Comparison of ENCODE assay signal across 24 cellular contexts in genomic region chr16:19911204-19911603, GRCh38. TPM values are rescaled to one million over a fixed set of nuclear protein-coding genes. Genes with fewer than 3 reads are reported as not detected.
DNase-seq lines count a peak whose midpoint lies in the region; ATAC-seq and TF ChIP-seq lines count a peak whose summit lies in the region.
"Had no signal": no experiment of that assay in that cellular context is flagged by ENCODE, and none has a peak within 500 bp of the region (broad histone marks: within the 10 kb centered on the region; RNA-seq: fewer than 3 reads in every experiment).

No MANE protein-coding gene starts in this region.

- H3K36me3 Mint-ChIP-seq in GM23338 (ENCODE audit: low read depth): peaks cover 7% of the 10 kb centered on the region; the same call in 2 of the 3 replicates
- no peaks in the 10 kb centered on the region for H3K36me3 Mint-ChIP-seq in WTC11
- no peaks in the 10 kb centered on the region for H3K36me3 Mint-ChIP-seq in activated CD4-positive, alpha-beta memory T cell treated with anti-CD3 and anti-CD28 coated beads, Interleukin-2, amount 10 ng/mL, durations not matched to agents 7 days and 5 days (ENCODE audit: low read depth)
- H3K36me3 Mint-ChIP-seq: CD14-positive monocyte; CD4-positive, alpha-beta memory T cell; CD4-positive, CD25-positive, alpha-beta regulatory T cell; CD8-positive, alpha-beta memory T cell had no signal

- no peaks in the 10 kb centered on the region for H4K20me1 ChIP-seq in GM23338 (replicated peaks; ENCODE audit: insufficient read depth)
- H4K20me1 ChIP-seq: BLaER1 had no signal

- H3K4me2 ChIP-seq in GM23338: no peak overlapping the region
- H3K4me2 ChIP-seq: BLaER1 had no signal

- CTCF ChIA-PET in WTC11 (lab: Charles Lee): interaction anchor here (0.8 to 1.4 kb wide), 4 partner anchors 11 to 389 kb away, joined by 3 to 6 read pairs (median 4); no protein-coding TSS in a partner anchor
- CTCF ChIA-PET in activated CD4-positive, alpha-beta memory T cell treated with anti-CD3 and anti-CD28 coated beads, Interleukin-2, amount 10 ng/mL, durations not matched to agents 7 days and 5 days (lab: Charles Lee): interaction anchor here (1.0 kb wide), 1 partner anchor 389 kb away, joined by 3 read pairs; no protein-coding TSS in a partner anchor

- H3K27me3 Mint-ChIP-seq in GM23338 (ENCODE audit: insufficient read depth, low read depth, poor library complexity) (peaks cover 13% of the 10 kb centered on the region), WTC11 (ENCODE audit: low read depth) (no peaks in the 10 kb centered on the region; the same call in 1 of the 2 replicates)
- peaks cover 8% of the 10 kb centered on the region for H3K27me3 Mint-ChIP-seq in activated CD4-positive, alpha-beta memory T cell treated with anti-CD3 and anti-CD28 coated beads, Interleukin-2, amount 10 ng/mL, durations not matched to agents 7 days and 5 days

- TF ChIP-seq CTCF in GM23338 (conservative IDR thresholded peaks at IDR 0.05; ENCODE audit: low read depth in 2 of 2) (no peak), WTC11 (IDR thresholded peaks at IDR 0.05) (no peak)

- H3K9me3 Mint-ChIP-seq in GM23338 (peaks cover 7% of the 10 kb centered on the region; the same call in 2 of the 3 replicates), WTC11 (peaks cover 9% of the 10 kb centered on the region)
- H3K9me3 Mint-ChIP-seq in activated CD4-positive, alpha-beta memory T cell treated with anti-CD3 and anti-CD28 coated beads, Interleukin-2, amount 10 ng/mL, durations not matched to agents 7 days and 5 days: no peaks in the 10 kb centered on the region

- 0 out of 2 replicates have a peak overlapping the region, but pooled peaks have one; percentile 32 for H3K27ac ChIP-seq in GM23338 (ENCODE audit: low read depth)
- H3K27ac ChIP-seq: BLaER1 had no signal

- H3K27ac Mint-ChIP-seq in GM23338 (no peak overlapping the region), WTC11 (no peak overlapping the region)
- no peak overlapping the region for H3K27ac Mint-ChIP-seq in activated CD4-positive, alpha-beta memory T cell treated with anti-CD3 and anti-CD28 coated beads, Interleukin-2, amount 10 ng/mL, durations not matched to agents 7 days and 5 days
- H3K27ac Mint-ChIP-seq: CD14-positive monocyte; CD4-positive, CD25-positive, alpha-beta regulatory T cell had no signal

- peak overlapping the region; percentile 52; the same call in 1 of the 2 replicates for H2AFZ ChIP-seq in GM23338

- H3F3A ChIP-seq in GM23338 (replicated peaks; ENCODE audit: low read depth): no peaks in the 10 kb centered on the region

- H3K4me3 Mint-ChIP-seq in GM23338 (no peak overlapping the region), WTC11 (no peak overlapping the region)
- no peak overlapping the region for H3K4me3 Mint-ChIP-seq in activated CD4-positive, alpha-beta memory T cell treated with anti-CD3 and anti-CD28 coated beads, Interleukin-2, amount 10 ng/mL, durations not matched to agents 7 days and 5 days
- H3K4me3 Mint-ChIP-seq: CD14-positive monocyte; CD4-positive, alpha-beta memory T cell; CD4-positive, CD25-positive, alpha-beta regulatory T cell; CD8-positive, alpha-beta memory T cell had no signal

- no peaks in the 10 kb centered on the region for H3K36me3 ChIP-seq in GM23338 (ENCODE audit: insufficient read depth)
- H3K36me3 ChIP-seq: BE2C, BLaER1 had no signal

- no peak overlapping the region for H3K4me3 ChIP-seq in GM23338
- H3K4me3 ChIP-seq: BLaER1, GM12878 had no signal

- peaks cover 5% of the 10 kb centered on the region; the same call in 1 of the 2 replicates for H3K4me1 ChIP-seq in GM23338 (ENCODE audit: insufficient read depth)
- H3K4me1 ChIP-seq: BE2C, BLaER1 had no signal

- POLR2A ChIA-PET in WTC11 (lab: Charles Lee): interaction anchor here (0.7 kb wide), 1 partner anchor 259 kb away, joined by 3 read pairs; no protein-coding TSS in a partner anchor
- POLR2A ChIA-PET in activated CD4-positive, alpha-beta memory T cell treated with anti-CD3 and anti-CD28 coated beads, Interleukin-2, amount 10 ng/mL, durations not matched to agents 7 days and 5 days (lab: Charles Lee): no interaction called here

- ATAC-seq in GM23338 (no peak), WTC11 (no peak), HG02642 (IDR thresholded peaks at IDR 0.05; ENCODE audit: poor library complexity, unreplicated experiment) (no peak)
- ATAC-seq: GM12878 had no signal

- no peaks in the 10 kb centered on the region for H3K9me2 ChIP-seq in GM23338 (ENCODE audit: insufficient read depth)

- DNase-seq in GM23338 (ENCODE audit: low spot score) (no peak), WTC11 (ENCODE audit: low spot score) (no peak), islet precursor cell (peak; percentile 29), SIG-M5 treated with dmso at 0.1 percent for 504 hours (lab: John Stamatoyannopoulos, UW; ENCODE audit: unreplicated experiment) (no peak)
- DNase-seq in activated CD4-positive, alpha-beta memory T cell treated with anti-CD3 and anti-CD28 coated beads, Interleukin-2, amount 10 ng/mL, durations not matched to agents 7 days and 5 days: no peak
- DNase-seq: 8988T; ACHN; BE2C; C1 segment of cervical spinal cord; CD4-positive, alpha-beta memory T cell; CD4-positive, CD25-positive, alpha-beta regulatory T cell; CD8-positive, alpha-beta memory T cell; COR-L47; DMS 273 treated with DMSO at 0.1 percent for 48 hours; DMS153; DMS53; DMS79; DND-41; EL; GDM1 had no signal

- H3K4me1 Mint-ChIP-seq in GM23338: peaks cover 8% of the 10 kb centered on the region
- peaks cover 16% of the 10 kb centered on the region for H3K4me1 Mint-ChIP-seq in WTC11
- H3K4me1 Mint-ChIP-seq in activated CD4-positive, alpha-beta memory T cell treated with anti-CD3 and anti-CD28 coated beads, Interleukin-2, amount 10 ng/mL, durations not matched to agents 7 days and 5 days: peaks cover 7% of the 10 kb centered on the region

- no peaks in the 10 kb centered on the region for H3K27me3 ChIP-seq in GM23338 (ENCODE audit: insufficient read depth)
- H3K27me3 ChIP-seq: BE2C, BLaER1 had no signal

- no peaks in the 10 kb centered on the region for H3K79me2 ChIP-seq in GM23338 (replicated peaks; ENCODE audit: insufficient read depth)

TF ChIP-seq in GM23338, 12 proteins besides CTCF, POLR2A, EP300 and RAD21 (continues in another document):
- no peak for TF ChIP-seq JUNB (IDR thresholded peaks at IDR 0.05; ENCODE audit: unreplicated experiment)

TF ChIP-seq in WTC11, 78 proteins besides CTCF, POLR2A, EP300 and RAD21:
- TF ChIP-seq ZSCAN18 (CRISPR knock-in tag; IDR thresholded peaks at IDR 0.05) (no peak), ZNF396 (CRISPR knock-in tag; IDR thresholded peaks at IDR 0.05; ENCODE audit: borderline replicate concordance) (no peak), OVOL2 (CRISPR knock-in tag; IDR thresholded peaks at IDR 0.05; ENCODE audit: borderline replicate concordance) (no peak), ZNF232 (CRISPR knock-in tag; IDR thresholded peaks at IDR 0.05) (no peak), ZBTB21 (CRISPR knock-in tag; IDR thresholded peaks at IDR 0.05; ENCODE audit: borderline replicate concordance) (no peak), GTF2I (CRISPR knock-in tag; conservative IDR thresholded peaks at IDR 0.05) (peak; percentile 67; the same call in 1 of the 2 replicates), CBFB (CRISPR knock-in tag; IDR thresholded peaks at IDR 0.05; ENCODE audit: low read depth) (no peak)

RNA-seq across cellular contexts. Expression of gene GPRC5B, which starts 26.6 kb away (rescaled TPM):
- total RNA-seq in GM23338 (2014; rRNA removed; shearing (Covaris generic)): 57.4 and 82.5 TPM in 2 replicates
- 70.9 and 85.6 TPM in 2 replicates for polyA plus RNA-seq in GM23338 (2016; fragmentation: Nextera tagmentation; extraction: Ambion mirVana)
- total RNA-seq in WTC11 (2021): 104 to 107 TPM (median 105 TPM) in 3 replicates
- total RNA-seq in activated CD4-positive, alpha-beta memory T cell treated with anti-CD3 and anti-CD28 coated beads, Interleukin-2, amount 10 ng/mL, durations not matched to agents 7 days and 5 days: under 1 TPM in 1 of 2 experiments, not detected in 1; 0.18 TPM
- total RNA-seq: CD4-positive, alpha-beta memory T cell had no signal

Comparison
In these comparisons a context has a peak if more than half of its experiments do, and no peak if none do; other contexts are left out.
1. RNA of gene GPRC5B, which starts 26.6 kb away (total RNA-seq): 104 to 107 TPM in WTC11 and 57.4 to 82.5 TPM in GM23338; 0.18 TPM in activated CD4-positive, alpha-beta memory T cell treated with anti-CD3 and anti-CD28 coated beads, Interleukin-2, amount 10 ng/mL, durations not matched to agents 7 days and 5 days; every median in the first group is over 10 times any median in the second.